ENCODE assay signal across 9 cellular contexts in the genomic region with DNA sequence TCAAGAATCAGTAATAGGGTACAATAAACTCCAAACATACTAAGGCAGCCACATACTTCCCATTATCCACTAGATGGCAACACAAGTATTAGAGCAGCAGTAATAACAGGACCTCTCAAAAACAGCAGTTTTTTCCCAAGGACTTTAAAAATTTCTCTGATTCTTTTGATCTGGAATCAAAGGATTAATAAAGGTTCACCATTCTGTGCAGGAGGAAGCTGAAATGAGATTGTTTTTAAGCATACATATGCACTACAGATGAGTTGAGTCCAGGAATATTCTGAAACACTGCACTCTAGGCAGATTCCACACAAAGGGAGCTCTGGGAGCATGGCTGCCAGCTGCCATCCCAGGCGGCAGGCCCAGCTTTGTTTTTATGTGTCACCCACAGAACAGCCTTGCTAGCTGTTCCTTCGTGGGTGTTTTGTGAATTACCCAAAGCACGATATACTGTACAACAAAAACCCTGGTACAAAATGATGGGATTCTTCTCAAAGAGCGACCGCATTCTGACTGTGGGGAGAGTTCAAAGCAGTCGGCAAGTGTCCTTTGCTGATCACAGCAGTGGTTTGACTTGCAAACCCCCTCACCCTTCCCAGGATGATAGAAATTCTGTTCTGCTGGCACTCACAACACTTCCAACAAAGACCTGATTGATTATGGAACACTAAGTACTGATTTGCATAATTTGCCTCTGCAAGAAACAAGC.
DNase-seq lines count a peak whose midpoint lies in the region; ATAC-seq, FAIRE-seq and TF ChIP-seq lines count a peak whose summit lies in the region.
"Had no signal": no experiment of that assay in that cellular context is flagged by ENCODE, and none has a peak within 500 bp of the region (broad histone marks: within the 10 kb centered on the region; RNA-seq: fewer than 3 reads in every experiment).

No MANE protein-coding gene starts in this region.

- H3K36me3 ChIP-seq in HEK293 (ENCODE audit: control insufficient read depth in 2 of 2, insufficient read depth in 1 of 2, low read length in 2 of 2), result no peaks in the 10 kb centered on the region
- no peaks in the 10 kb centered on the region for H3K36me3 ChIP-seq in astrocyte (ENCODE audit: insufficient read depth, low read length)
- H3K36me3 ChIP-seq in kidney (ENCODE audit: control insufficient read depth in 1 of 2, insufficient read depth in 2 of 2, low read length in 2 of 2), result no peaks in the 10 kb centered on the region

- no peaks in the 10 kb centered on the region for H3K27me3 ChIP-seq in astrocyte (ENCODE audit: insufficient read depth, low read length)

- H3K4me1 ChIP-seq in HEK293 (ENCODE audit: control insufficient read depth, insufficient read depth, low read length) (no peaks in the 10 kb centered on the region), astrocyte (ENCODE audit: insufficient read depth, low read length) (peaks cover 13% of the 10 kb centered on the region), kidney (ENCODE audit: control insufficient read depth in 1 of 2, insufficient read depth in 1 of 2, low read depth in 1 of 2, low read length in 2 of 2) (peaks cover 18 to 25% of the 10 kb centered on the region in 2 donors)

- no peak for DNase-seq in astrocyte (ENCODE audit: low read depth)
- no peak for DNase-seq in kidney
- no peak for DNase-seq in T-helper 9 cell
- DNase-seq in activated CD8-positive, alpha-beta memory T cell treated with anti-CD3 and anti-CD28 coated beads, Interleukin-2, amount 50 U/mL, for 4 hours, result no peak
- no peak for DNase-seq in NCI-H128 (lab: John Stamatoyannopoulos, UW; ENCODE audit: unreplicated experiment)
- DNase-seq: GDM1 had no signal

- no peak overlapping the region for H3K4me3 ChIP-seq in HEK293 (ENCODE audit: low read depth, low read length)
- no peak overlapping the region for H3K4me3 ChIP-seq in astrocyte (ENCODE audit: insufficient read depth, low read depth, low read length)
- H3K4me3 ChIP-seq in kidney (ENCODE audit: low read length in 2 of 2), result no peak overlapping the region

- intact Hi-C loops in kidney (cut with DNase I), result no loop called here

- H3K4me2 ChIP-seq in astrocyte (ENCODE audit: low read length), result peak overlapping the region; percentile 45

- H3K36me3 Mint-ChIP-seq in astrocyte (ENCODE audit: low read depth, unreplicated experiment), result no peaks in the 10 kb centered on the region

- peaks cover 82% of the 10 kb centered on the region for H4K20me1 ChIP-seq in astrocyte (ENCODE audit: insufficient read depth, low read length)

- POLR2A ChIA-PET in HEK293 (lab: Yijun Ruan, JAX), result no interaction called here

- peak; percentile 65 for FAIRE-seq in A204.1 (lab: Jason Lieb, UNC)
- FAIRE-seq in astrocyte (lab: Jason Lieb, UNC), result peak; percentile 26
- no peak for FAIRE-seq in kidney (lab: Jason Lieb, UNC)

- H3K9me3 Mint-ChIP-seq in astrocyte (ENCODE audit: unreplicated experiment), result peaks cover 2% of the 10 kb centered on the region

- H3K27ac ChIP-seq in HEK293 (ENCODE audit: extremely low read depth, low read depth, low read length) (no peak overlapping the region), astrocyte (ENCODE audit: low read depth, low read length) (no peak overlapping the region), kidney (ENCODE audit: low read depth in 2 of 2, low read length in 2 of 2) (no peak overlapping the region)

- TF ChIP-seq CTCF in HEK293 (tag by site-specific recombination; IDR thresholded peaks at IDR 0.05), result no peak
- TF ChIP-seq CTCF in astrocyte (IDR thresholded peaks at IDR 0.05; ENCODE audit: insufficient read depth, low read depth, low read length), result peak; percentile 68
- TF ChIP-seq CTCF in kidney (IDR thresholded peaks at IDR 0.05; ENCODE audit: borderline replicate concordance, extremely low read depth, insufficient read depth), result peak; percentile 16

- no peaks in the 10 kb centered on the region for H3K27me3 Mint-ChIP-seq in astrocyte (ENCODE audit: low read depth, unreplicated experiment)

- no peak for ATAC-seq in GM18520 (IDR thresholded peaks at IDR 0.05; ENCODE audit: unreplicated experiment)

- H3K4me3 Mint-ChIP-seq in astrocyte (ENCODE audit: unreplicated experiment), result no peak overlapping the region

- peaks cover 28% of the 10 kb centered on the region for H3K79me2 ChIP-seq in astrocyte (ENCODE audit: insufficient read depth, low read length)

- peak overlapping the region; percentile 28 for H2AFZ ChIP-seq in astrocyte (ENCODE audit: low read depth, low read length)

- H3K4me1 Mint-ChIP-seq in astrocyte (ENCODE audit: low read depth, unreplicated experiment), result peaks cover 37% of the 10 kb centered on the region

- H3K9me3 ChIP-seq in HEK293 (ENCODE audit: control insufficient read depth, insufficient read depth, low read depth, low read length) (no peaks in the 10 kb centered on the region), astrocyte (ENCODE audit: insufficient read depth, low read depth, low read length) (no peaks in the 10 kb centered on the region), kidney (ENCODE audit: control insufficient read depth in 1 of 2, low read length in 2 of 2) (no peaks in the 10 kb centered on the region)

- CTCF ChIA-PET in HEK293 (lab: Yijun Ruan, JAX), result interaction anchor here (0.5 to 1.0 kb wide), 4 partner anchors 17 to 1661 kb away, joined by 3 to 5 read pairs (median 4); no protein-coding TSS in a partner anchor

- peak overlapping the region; percentile 29 for H3K9ac ChIP-seq in astrocyte (ENCODE audit: low read length)
- no peak overlapping the region for H3K9ac ChIP-seq in kidney (ENCODE audit: low read length in 2 of 2)

- H3K27ac Mint-ChIP-seq in astrocyte (ENCODE audit: unreplicated experiment), result peak overlapping the region; percentile 89

TF ChIP-seq in HEK293, 187 proteins besides CTCF, POLR2A, EP300 and RAD21:
- no peak for TF ChIP-seq ZNF10 (tag by site-specific recombination; IDR thresholded peaks at IDR 0.05)
- TF ChIP-seq ZNF654 (tag by site-specific recombination; IDR thresholded peaks at IDR 0.05; ENCODE audit: low read depth), result peak; percentile 18; the same call in 1 of the 2 replicates
